Comparison of ENCODE assay signal across 1 cellular context in genomic region chr17:17258998-17259397, GRCh38.
TF ChIP-seq lines count a peak whose summit lies in the region.

No MANE protein-coding gene starts in this region.

TF ChIP-seq in WTC11, 78 proteins besides CTCF, POLR2A, EP300 and RAD21 (continued from another document):
- TF ChIP-seq STAT6 (CRISPR knock-in tag; conservative IDR thresholded peaks at IDR 0.05; ENCODE audit: low read depth): no peak
- TF ChIP-seq KAT7 (CRISPR knock-in tag; IDR thresholded peaks at IDR 0.05; ENCODE audit: borderline replicate concordance): no peak
- TF ChIP-seq CDX4 (CRISPR knock-in tag; IDR thresholded peaks at IDR 0.05; ENCODE audit: borderline replicate concordance): no peak
- no peak for TF ChIP-seq GABPB1 (CRISPR knock-in tag; IDR thresholded peaks at IDR 0.05)
- TF ChIP-seq PRRX2 (CRISPR knock-in tag; IDR thresholded peaks at IDR 0.05): no peak
- no peak for TF ChIP-seq ERG (CRISPR knock-in tag; IDR thresholded peaks at IDR 0.05)
- no peak for TF ChIP-seq SP1 (CRISPR knock-in tag; conservative IDR thresholded peaks at IDR 0.05)
- TF ChIP-seq NR1H2 (CRISPR knock-in tag; IDR thresholded peaks at IDR 0.05): no peak
- TF ChIP-seq ESRRA (CRISPR knock-in tag; IDR thresholded peaks at IDR 0.05; ENCODE audit: borderline replicate concordance): no peak
- no peak for TF ChIP-seq ATF2 (CRISPR knock-in tag; IDR thresholded peaks at IDR 0.05; ENCODE audit: borderline replicate concordance, low read depth)
- no peak for TF ChIP-seq ZNF423 (CRISPR knock-in tag; IDR thresholded peaks at IDR 0.05)
- TF ChIP-seq ZNF138 (CRISPR knock-in tag; conservative IDR thresholded peaks at IDR 0.05): no peak
- TF ChIP-seq PREB (CRISPR knock-in tag; IDR thresholded peaks at IDR 0.05; ENCODE audit: borderline replicate concordance): no peak
- no peak for TF ChIP-seq NR3C1 (CRISPR knock-in tag; conservative IDR thresholded peaks at IDR 0.05; ENCODE audit: low read depth)
- TF ChIP-seq ZNF232 (CRISPR knock-in tag; IDR thresholded peaks at IDR 0.05): no peak
- TF ChIP-seq PRDM15 (CRISPR knock-in tag; IDR thresholded peaks at IDR 0.05): no peak
- no peak for TF ChIP-seq TEAD4 (CRISPR knock-in tag; IDR thresholded peaks at IDR 0.05)
- no peak for TF ChIP-seq RELA (CRISPR knock-in tag; IDR thresholded peaks at IDR 0.05; ENCODE audit: borderline replicate concordance)
- TF ChIP-seq HMGA2 (CRISPR knock-in tag; IDR thresholded peaks at IDR 0.05): no peak
